ENCODE assay signal across 8 cellular contexts in the genomic region with DNA sequence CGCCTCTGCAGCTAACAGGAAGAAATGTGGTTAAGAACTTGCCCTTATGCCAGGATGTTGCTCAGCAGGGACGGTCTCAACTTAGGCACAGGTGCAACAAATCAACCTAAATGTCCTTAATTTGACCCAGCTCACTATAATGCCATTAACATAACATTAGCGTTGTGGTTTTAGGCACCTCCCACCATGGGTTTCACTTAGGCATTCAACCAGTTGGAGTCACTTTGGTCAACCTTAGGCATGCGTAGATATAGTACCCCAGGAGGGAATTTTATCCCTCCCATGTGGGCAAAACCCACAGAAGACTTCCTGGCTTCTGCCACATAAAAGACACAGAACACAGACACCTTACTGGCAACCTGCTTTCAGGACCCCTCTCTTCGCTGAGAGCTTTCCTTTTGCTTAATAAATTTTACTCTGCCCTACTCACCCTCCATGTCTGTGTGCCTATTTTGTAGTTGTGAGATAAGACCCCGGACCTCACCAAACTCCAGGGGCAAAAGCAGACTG. TPM values are rescaled to one million over a fixed set of nuclear protein-coding genes. Genes with fewer than 3 reads are reported as not detected.
DNase-seq lines count a peak whose midpoint lies in the region; ATAC-seq, FAIRE-seq and TF ChIP-seq lines count a peak whose summit lies in the region.

No MANE protein-coding gene starts in this region.

- H3K9me3 Mint-ChIP-seq in astrocyte (ENCODE audit: unreplicated experiment) = no peaks in the 10 kb centered on the region

- FAIRE-seq in astrocyte (lab: Jason Lieb, UNC) = no peak

- no peak overlapping the region for H3K4me2 ChIP-seq in astrocyte (ENCODE audit: low read length)

- no peak overlapping the region for H3K9ac ChIP-seq in astrocyte (ENCODE audit: low read length)

- intact Hi-C loops in prostate gland (cut with DNase I) = no loop called here

- peak overlapping the region; percentile 26 for H3K27ac Mint-ChIP-seq in astrocyte (ENCODE audit: unreplicated experiment)

- WGBS in prostate gland = 76% methylated on average over 6 of the region's 6 CpGs

- H3K79me2 ChIP-seq in astrocyte (ENCODE audit: insufficient read depth, low read length) = no peaks in the 10 kb centered on the region

- peaks cover 2% of the 10 kb centered on the region for H3K27me3 ChIP-seq in astrocyte (ENCODE audit: insufficient read depth, low read length)
- H3K27me3 ChIP-seq in prostate gland (replicated peaks; ENCODE audit: insufficient read depth) = no peaks in the 10 kb centered on the region

- no peak overlapping the region for H3K27ac ChIP-seq in astrocyte (ENCODE audit: low read depth, low read length)
- H3K27ac ChIP-seq in prostate gland = no peak overlapping the region

- TF ChIP-seq CTCF in astrocyte (IDR thresholded peaks at IDR 0.05; ENCODE audit: insufficient read depth, low read depth, low read length) = no peak
- no peak for TF ChIP-seq CTCF in prostate gland (IDR thresholded peaks at IDR 0.05)

- no peak overlapping the region for H3K4me3 Mint-ChIP-seq in astrocyte (ENCODE audit: unreplicated experiment)

- no peak overlapping the region for H3K4me3 ChIP-seq in astrocyte (ENCODE audit: insufficient read depth, low read depth, low read length)
- no peak overlapping the region for H3K4me3 ChIP-seq in prostate gland

- H3K36me3 Mint-ChIP-seq in astrocyte (ENCODE audit: low read depth, unreplicated experiment) = no peaks in the 10 kb centered on the region

- TF ChIP-seq POLR2A in prostate gland (IDR thresholded peaks at IDR 0.05) = no peak

- H3K9me3 ChIP-seq in astrocyte (ENCODE audit: insufficient read depth, low read depth, low read length) = no peaks in the 10 kb centered on the region
- H3K9me3 ChIP-seq in prostate gland = no peaks in the 10 kb centered on the region

- no peaks in the 10 kb centered on the region for H4K20me1 ChIP-seq in astrocyte (ENCODE audit: insufficient read depth, low read length)

- DNase-seq in RPMI8226 (peak; percentile 93), astrocyte (ENCODE audit: low read depth) (no peak), hepatic stellate cell (ENCODE audit: low spot score) (no peak), HT-29 (ENCODE audit: low spot score) (no peak), prostate gland (ENCODE audit: low spot score) (no peak)
- peak; percentile 57 for DNase-seq in stimulated activated naive CD8-positive, alpha-beta T cell treated with anti-CD3 and anti-CD28 coated beads, Interleukin-15, Interleukin-2, amounts not matched to agents 100 U/mL and 50 U/mL, for 24 hours

- H2AFZ ChIP-seq in astrocyte (ENCODE audit: low read depth, low read length) = no peak overlapping the region

- H3K27me3 Mint-ChIP-seq in astrocyte (ENCODE audit: low read depth, unreplicated experiment) = peaks cover 13% of the 10 kb centered on the region

- peaks cover 13% of the 10 kb centered on the region for H3K4me1 Mint-ChIP-seq in astrocyte (ENCODE audit: low read depth, unreplicated experiment)

- H3K36me3 ChIP-seq in astrocyte (ENCODE audit: insufficient read depth, low read length) (no peaks in the 10 kb centered on the region), prostate gland (no peaks in the 10 kb centered on the region)

- ATAC-seq in GM18868 (IDR thresholded peaks at IDR 0.05; ENCODE audit: unreplicated experiment) (peak; percentile 83), HG02884 (IDR thresholded peaks at IDR 0.05; ENCODE audit: unreplicated experiment) (peak; percentile 75)
- peak; percentile 95 for ATAC-seq in stimulated activated naive CD8-positive, alpha-beta T cell treated with anti-CD3 and anti-CD28 coated beads, Interleukin-15, Interleukin-2, amounts not matched to agents 100 U/mL and 50 U/mL, for 24 hours

- no peaks in the 10 kb centered on the region for H3K4me1 ChIP-seq in astrocyte (ENCODE audit: insufficient read depth, low read length)
- H3K4me1 ChIP-seq in prostate gland (replicated peaks) = no peaks in the 10 kb centered on the region

RNA-seq across cellular contexts. Expression of gene ERAP1, which starts 8.7 kb away (rescaled TPM):
- total RNA-seq in astrocyte (62.2 and 72.9 TPM in 2 replicates), prostate gland (10 to 100 TPM; 28.1 to 31.7 TPM)
- total RNA-seq in HT-29 (2014; rRNA removed; shearing (Covaris generic)) = 5.6 and 5.8 TPM in 2 replicates

RNA-seq across cellular contexts. Expression of gene ERAP2, which starts 59.8 kb away (rescaled TPM):
- total RNA-seq in astrocyte (2.3 and 2.5 TPM in 2 replicates), prostate gland (10 to 100 TPM in 1 of 2 donors, 1 to 10 TPM in 1; 7.7 to 19.0 TPM)
- total RNA-seq in HT-29 (2014; rRNA removed; shearing (Covaris generic)) = 23.3 and 31.6 TPM in 2 replicates

Comparison
In these comparisons a context has a peak if more than half of its experiments do, and no peak if none do; other contexts are left out.
1. DNase-seq: peak in RPMI8226 (single experiment) and stimulated activated naive CD8-positive, alpha-beta T cell treated with anti-CD3 and anti-CD28 coated beads, Interleukin-15, Interleukin-2, amounts not matched to agents 100 U/mL and 50 U/mL, for 24 hours (single experiment); none in astrocyte (single experiment), hepatic stellate cell (single experiment), HT-29 (single experiment) and prostate gland (single experiment).
2. Peak in every context shown above with its lines, with median percentiles within 50 percentile points of each other: ATAC-seq.